Comparison of ENCODE assay signal across 8 cellular contexts in the genomic region with DNA sequence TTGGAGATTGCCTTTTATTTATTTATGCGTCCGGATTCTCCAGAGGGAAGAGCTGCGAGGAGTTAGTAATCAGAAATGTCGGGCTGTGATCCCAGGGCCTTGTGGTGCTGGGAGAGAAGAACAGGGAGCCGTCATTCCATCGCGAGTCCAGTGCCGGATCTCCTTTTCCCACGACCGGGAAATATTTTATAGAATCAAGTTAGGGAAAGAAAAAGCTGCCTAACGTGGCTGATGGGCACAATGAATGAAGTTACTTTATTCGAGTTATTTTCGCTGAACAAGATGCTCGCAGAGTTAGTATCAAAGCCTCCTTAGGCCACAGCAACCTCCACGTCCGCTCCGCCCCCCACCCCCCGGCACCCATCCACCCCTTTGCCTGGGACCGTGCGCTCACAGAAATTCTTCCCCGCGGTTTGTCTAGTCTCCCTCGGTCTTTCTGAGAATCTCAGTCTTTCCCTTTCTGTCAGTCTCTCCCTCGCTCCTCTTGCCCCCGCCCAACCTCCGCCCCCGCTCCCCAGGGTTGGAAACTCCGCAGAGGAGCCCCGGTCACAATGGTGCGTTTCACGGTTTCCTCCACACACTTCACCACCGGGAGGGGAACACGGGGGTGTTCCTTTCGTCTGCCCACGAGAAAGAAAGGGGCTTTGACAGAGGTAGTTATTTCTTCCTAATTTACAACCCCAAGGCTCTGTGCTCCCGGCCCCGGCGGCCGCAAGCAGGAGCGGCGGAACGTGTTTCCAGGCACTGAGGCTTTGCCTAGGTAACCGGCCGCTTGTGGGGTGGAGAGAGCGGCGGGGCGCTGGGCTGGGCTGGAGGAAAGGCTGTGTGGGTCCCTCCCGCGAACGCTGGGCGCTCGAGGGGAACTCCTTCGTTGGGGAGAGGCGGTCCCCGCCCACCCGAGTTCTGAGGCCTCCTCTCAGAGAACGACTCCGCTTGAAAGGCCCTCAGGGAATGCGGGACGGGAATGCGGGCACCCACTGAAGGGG. TPM values are rescaled to one million over a fixed set of nuclear protein-coding genes. Genes with fewer than 3 reads are reported as not detected.
DNase-seq lines count a peak whose midpoint lies in the region; ATAC-seq, FAIRE-seq and TF ChIP-seq lines count a peak whose summit lies in the region.

No MANE protein-coding gene starts in this region.

- no peaks in the 10 kb centered on the region for H3K36me3 Mint-ChIP-seq in naive B cell

- peak overlapping the region; percentile 87 for H3K4me3 ChIP-seq in MG63

- H3K9me3 Mint-ChIP-seq in naive B cell: no peaks in the 10 kb centered on the region

- H3K4me3 Mint-ChIP-seq in naive B cell: peak overlapping the region; percentile 92 to 100 (median 98)

- DNase-seq in D721Med (ENCODE audit: insufficient read length, low spot score): peak; percentile 35
- DNase-seq in MG63: peak; percentile 32
- DNase-seq in activated CD8-positive, alpha-beta memory T cell treated with anti-CD3 and anti-CD28 coated beads for 48 hours (ENCODE audit: low read depth in 2 of 3, low spot score in 2 of 3): peak; percentile 64 to 80 (median 70)
- peak; percentile 51 for DNase-seq in epidermal melanocyte (ENCODE audit: insufficient read length, low spot score)
- DNase-seq in naive B cell: peak; percentile 69
- peak; percentile 89 to 93 for DNase-seq in stimulated activated CD8-positive, alpha-beta memory T cell treated with anti-CD3 and anti-CD28 coated beads, Interleukin-7, amount 100 ng/mL, for 4 hours (ENCODE audit: low read depth in 2 of 2)
- DNase-seq in DMS153 treated with DMSO at 0.1 percent for 48 hours (lab: John Stamatoyannopoulos, UW; ENCODE audit: unreplicated experiment): no peak

- peaks cover 6% of the 10 kb centered on the region for H3K27me3 ChIP-seq in MG63

- no peaks in the 10 kb centered on the region for H3K9me3 ChIP-seq in MG63

- peak overlapping the region; percentile 97 to 100 (median 100) for H3K27ac Mint-ChIP-seq in naive B cell

- peaks cover 60 to 67% (median 63%) of the 10 kb centered on the region in 3 donors for H3K27me3 Mint-ChIP-seq in naive B cell

- FAIRE-seq in D721Med (lab: Jason Lieb, UNC): no peak

- no peak for ATAC-seq in naive B cell (ENCODE audit: low read depth in 2 of 2)
- no peak for ATAC-seq in HG03354 (IDR thresholded peaks at IDR 0.05; ENCODE audit: poor library complexity, severe bottlenecking, unreplicated experiment)

- no peaks in the 10 kb centered on the region for H3K36me3 ChIP-seq in MG63

- H3K4me1 Mint-ChIP-seq in naive B cell: peaks cover 56 to 76% (median 69%) of the 10 kb centered on the region in 3 donors

- TF ChIP-seq CTCF in D721Med (IDR thresholded peaks at IDR 0.05; ENCODE audit: insufficient read depth, missing control alignments): no peak

RNA-seq across cellular contexts. Expression of a gene that starts 2.0 kb away (rescaled TPM):
- not detected in 2 replicates for total RNA-seq in MG63 (2014; rRNA removed; shearing (Covaris generic); ENCODE audit: low replicate concordance)
- polyA plus RNA-seq in naive B cell (ENCODE audit: low read depth in 6 of 6): 1 to 10 TPM; 1.3 to 5.2 (median 2.5) TPM
